ENCODE assay signal across 1 cellular context in genomic region chr2:177296047-177296446, GRCh38.
TF ChIP-seq lines count a peak whose summit lies in the region.

No MANE protein-coding gene starts in this region.

TF ChIP-seq in GM23338, 12 proteins besides CTCF, POLR2A, EP300 and RAD21 (continued from another document):
- TF ChIP-seq REST (IDR thresholded peaks at IDR 0.05; ENCODE audit: unreplicated experiment) (no peak), ZNF331 (CRISPR knock-in tag; IDR thresholded peaks at IDR 0.05; ENCODE audit: low read depth) (no peak), EZH2phosphoT487 (IDR thresholded peaks at IDR 0.05; ENCODE audit: unreplicated experiment) (no peak), CREB1 (CRISPR knock-in tag; IDR thresholded peaks at IDR 0.05; ENCODE audit: low read depth) (no peak), JUNB (IDR thresholded peaks at IDR 0.05; ENCODE audit: unreplicated experiment) (no peak), POLR2AphosphoS5 (IDR thresholded peaks at IDR 0.05; ENCODE audit: low read depth) (no peak)
